In the genomic region with DNA sequence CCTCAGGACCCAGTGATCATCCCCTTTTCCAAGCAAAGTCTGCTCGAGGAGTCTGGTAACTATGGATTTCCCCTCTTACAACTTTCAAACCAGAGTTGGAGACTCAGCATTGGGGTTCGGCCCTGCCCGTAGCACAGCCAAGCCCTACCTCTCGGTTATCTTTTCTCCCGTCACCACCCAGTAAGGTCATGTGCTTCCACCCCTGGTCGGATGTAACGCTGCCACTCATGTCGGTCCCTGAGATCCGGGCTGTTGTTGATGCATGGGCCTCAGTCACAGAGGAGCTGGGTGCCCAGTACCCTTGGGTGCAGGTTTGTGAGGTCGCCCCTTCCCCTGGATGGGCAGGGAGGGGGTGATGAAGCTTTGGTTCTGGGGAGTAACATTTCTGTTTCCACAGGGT, we compare ENCODE assay signal across 9 cellular contexts. TPM values are rescaled to one million over a fixed set of nuclear protein-coding genes. Genes with fewer than 3 reads are reported as not detected.
A peak's percentile ranks its signal among the peaks of the same experiment; 100 is the strongest.
DNase-seq lines count a peak whose midpoint lies in the region; ATAC-seq and TF ChIP-seq lines count a peak whose summit lies in the region.
"Had no signal": no experiment of that assay in that cellular context is flagged by ENCODE, and none has a peak within 500 bp of the region (broad histone marks: within the 10 kb centered on the region; RNA-seq: fewer than 3 reads in every experiment).

No MANE protein-coding gene starts in this region.

- no peaks in the 10 kb centered on the region for H3K9me3 Mint-ChIP-seq in effector memory CD8-positive, alpha-beta T cell

- H3K79me2 ChIP-seq in neural cell (replicated peaks; ENCODE audit: insufficient read depth, low read length), result no peaks in the 10 kb centered on the region

- H3F3A ChIP-seq in neural cell (ENCODE audit: insufficient read depth, low read length, poor library complexity, severe bottlenecking), result no peaks in the 10 kb centered on the region

- H3K27ac Mint-ChIP-seq in effector memory CD8-positive, alpha-beta T cell, result peak overlapping the region; percentile 78 to 81

- H4K20me1 ChIP-seq in neural cell (ENCODE audit: insufficient read depth), result no peaks in the 10 kb centered on the region

- H3K9me3 ChIP-seq in NT2/D1 (ENCODE audit: insufficient read depth, low read length) (no peaks in the 10 kb centered on the region), neural cell (ENCODE audit: low read length) (no peaks in the 10 kb centered on the region)

- no peak for TF ChIP-seq RAD21 in neural cell (conservative IDR thresholded peaks at IDR 0.05)

- peaks cover 21% of the 10 kb centered on the region for H3K4me1 ChIP-seq in NT2/D1 (ENCODE audit: insufficient read depth, insufficient read length)

- H3K4me3 Mint-ChIP-seq in effector memory CD8-positive, alpha-beta T cell, result peak overlapping the region; percentile 89 to 90

- no peak overlapping the region for H2AFZ ChIP-seq in neural cell (ENCODE audit: low read depth, low read length)

- TF ChIP-seq CTCF in C4-2B (conservative IDR thresholded peaks at IDR 0.05) (no peak), neural cell (IDR thresholded peaks at IDR 0.05; ENCODE audit: poor library complexity, severe bottlenecking) (no peak)

- no peak for DNase-seq in NT2/D1 (ENCODE audit: low read depth, low spot score)
- no peak for DNase-seq in effector memory CD8-positive, alpha-beta T cell
- no peak for DNase-seq in NCI-H226
- no peak for DNase-seq in NCI-H345 (lab: John Stamatoyannopoulos, UW)
- DNase-seq in ecto neural progenitor cell (ENCODE audit: low spot score), result no peak
- DNase-seq in cerebellum (ENCODE audit: low spot score), result no peak
- DNase-seq: left colon had no signal

- H3K27me3 Mint-ChIP-seq in effector memory CD8-positive, alpha-beta T cell, result no peaks in the 10 kb centered on the region

- no peaks in the 10 kb centered on the region for H3K27me3 ChIP-seq in NT2/D1 (ENCODE audit: insufficient read depth, insufficient read length)
- no peaks in the 10 kb centered on the region for H3K27me3 ChIP-seq in neural cell (ENCODE audit: insufficient read depth, low read depth, low read length)

- H3K9ac ChIP-seq in NT2/D1 (ENCODE audit: insufficient read length, low read depth) (peak overlapping the region; percentile 92), neural cell (ENCODE audit: low read length) (peak overlapping the region; percentile 90)

- peak overlapping the region; percentile 86 for H3K27ac ChIP-seq in C4-2B
- peak overlapping the region; percentile 89 for H3K27ac ChIP-seq in neural cell (ENCODE audit: low read length)

- H3K36me3 ChIP-seq in NT2/D1 (ENCODE audit: insufficient read depth, insufficient read length, low read length) (peaks cover 39% of the 10 kb centered on the region), neural cell (ENCODE audit: insufficient read depth, low read length) (no peaks in the 10 kb centered on the region)

- H3K4me1 Mint-ChIP-seq in effector memory CD8-positive, alpha-beta T cell (ENCODE audit: low read depth in 2 of 2), result peaks cover 34 to 36% of the 10 kb centered on the region in 2 donors

- TF ChIP-seq EP300 in neural cell (conservative IDR thresholded peaks at IDR 0.05; ENCODE audit: poor library complexity, severe bottlenecking), result no peak

- peak overlapping the region; percentile 78 for H3K4me3 ChIP-seq in NT2/D1 (ENCODE audit: insufficient read length, low read depth)
- peak overlapping the region; percentile 84 for H3K4me3 ChIP-seq in neural cell (ENCODE audit: low read length)

- H3K36me3 Mint-ChIP-seq in effector memory CD8-positive, alpha-beta T cell (ENCODE audit: insufficient read depth), result peaks cover 42% of the 10 kb centered on the region

- no peaks in the 10 kb centered on the region for H3K9me2 ChIP-seq in neural cell (ENCODE audit: insufficient read depth, low read length)

- ATAC-seq in effector memory CD8-positive, alpha-beta T cell (replicated peaks), result no peak

- peak overlapping the region; percentile 95 for H3K4me2 ChIP-seq in neural cell (ENCODE audit: low read length)

TF ChIP-seq in neural cell, 6 proteins besides CTCF, POLR2A, EP300 and RAD21:
- TF ChIP-seq EZH2 (IDR thresholded peaks at IDR 0.05; ENCODE audit: borderline replicate concordance, insufficient read depth, low read length, poor library complexity, severe bottlenecking), result no peak
- no peak for TF ChIP-seq TAF1 (IDR thresholded peaks at IDR 0.05; ENCODE audit: low read depth)
- no peak for TF ChIP-seq MXI1 (conservative IDR thresholded peaks at IDR 0.05; ENCODE audit: poor library complexity, severe bottlenecking)
- no peak for TF ChIP-seq SMC3 (conservative IDR thresholded peaks at IDR 0.05; ENCODE audit: poor library complexity)
- TF ChIP-seq, protein P1, sequence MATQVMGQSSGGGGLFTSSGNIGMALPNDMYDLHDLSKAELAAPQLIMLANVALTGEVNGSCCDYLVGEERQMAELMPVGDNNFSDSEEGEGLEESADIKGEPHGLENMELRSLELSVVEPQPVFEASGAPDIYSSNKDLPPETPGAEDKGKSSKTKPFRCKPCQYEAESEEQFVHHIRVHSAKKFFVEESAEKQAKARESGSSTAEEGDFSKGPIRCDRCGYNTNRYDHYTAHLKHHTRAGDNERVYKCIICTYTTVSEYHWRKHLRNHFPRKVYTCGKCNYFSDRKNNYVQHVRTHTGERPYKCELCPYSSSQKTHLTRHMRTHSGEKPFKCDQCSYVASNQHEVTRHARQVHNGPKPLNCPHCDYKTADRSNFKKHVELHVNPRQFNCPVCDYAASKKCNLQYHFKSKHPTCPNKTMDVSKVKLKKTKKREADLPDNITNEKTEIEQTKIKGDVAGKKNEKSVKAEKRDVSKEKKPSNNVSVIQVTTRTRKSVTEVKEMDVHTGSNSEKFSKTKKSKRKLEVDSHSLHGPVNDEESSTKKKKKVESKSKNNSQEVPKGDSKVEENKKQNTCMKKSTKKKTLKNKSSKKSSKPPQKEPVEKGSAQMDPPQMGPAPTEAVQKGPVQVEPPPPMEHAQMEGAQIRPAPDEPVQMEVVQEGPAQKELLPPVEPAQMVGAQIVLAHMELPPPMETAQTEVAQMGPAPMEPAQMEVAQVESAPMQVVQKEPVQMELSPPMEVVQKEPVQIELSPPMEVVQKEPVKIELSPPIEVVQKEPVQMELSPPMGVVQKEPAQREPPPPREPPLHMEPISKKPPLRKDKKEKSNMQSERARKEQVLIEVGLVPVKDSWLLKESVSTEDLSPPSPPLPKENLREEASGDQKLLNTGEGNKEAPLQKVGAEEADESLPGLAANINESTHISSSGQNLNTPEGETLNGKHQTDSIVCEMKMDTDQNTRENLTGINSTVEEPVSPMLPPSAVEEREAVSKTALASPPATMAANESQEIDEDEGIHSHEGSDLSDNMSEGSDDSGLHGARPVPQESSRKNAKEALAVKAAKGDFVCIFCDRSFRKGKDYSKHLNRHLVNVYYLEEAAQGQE (IDR thresholded peaks at IDR 0.05; ENCODE audit: borderline replicate concordance), result no peak
- TF ChIP-seq POLR2AphosphoS5 (IDR thresholded peaks at IDR 0.05), result no peak

RNA-seq across cellular contexts. Expression of gene GALT, which starts 1.2 kb away (rescaled TPM):
- 116 and 182 TPM in 2 replicates for polyA plus RNA-seq in neural cell
- polyA minus RNA-seq in neural cell, result 85.3 and 106 TPM in 2 replicates
- 59.7 TPM for total RNA-seq in cerebellum

RNA-seq across cellular contexts. Expression of gene IL11RA, which starts 4.3 kb away (rescaled TPM):
- 59.1 and 98.5 TPM in 2 replicates for polyA plus RNA-seq in neural cell
- 21.9 and 25.6 TPM in 2 replicates for polyA minus RNA-seq in neural cell
- total RNA-seq in cerebellum, result 16.1 TPM

RNA-seq across cellular contexts. Expression of gene SIGMAR1, which starts 10.1 kb away (rescaled TPM):
- 50.2 and 52.5 TPM in 2 replicates for polyA plus RNA-seq in neural cell
- 32.2 and 51.4 TPM in 2 replicates for polyA minus RNA-seq in neural cell
- total RNA-seq in cerebellum, result 24.3 TPM

RNA-seq across cellular contexts. Expression of gene CCL27, which starts 14.8 kb away (rescaled TPM):
- polyA plus RNA-seq in neural cell, result 0.82 and 2.9 TPM in 2 replicates
- not detected in 2 replicates for polyA minus RNA-seq in neural cell
- not detected for total RNA-seq in cerebellum
- total RNA-seq: left colon had no signal

RNA-seq across cellular contexts. Expression of gene ARID3C, which starts 18.8 kb away (rescaled TPM):
- polyA plus RNA-seq in neural cell, result 2.1 and 2.8 TPM in 2 replicates
- not detected in 2 replicates for polyA minus RNA-seq in neural cell
- total RNA-seq in cerebellum, result 0.45 TPM
- total RNA-seq: left colon had no signal
